1 cellular context compared by ENCODE assay signal in genomic region chr19:58561373-58562125, GRCh38.
TF ChIP-seq lines count a peak whose summit lies in the region.

No MANE protein-coding gene starts in this region.

TF ChIP-seq in HCT116, 20 proteins besides CTCF, POLR2A, EP300 and RAD21:
- TF ChIP-seq EGR1 (IDR thresholded peaks at IDR 0.05; ENCODE audit: low read depth) (no peak), MAX (IDR thresholded peaks at IDR 0.05) (no peak), ZNF274 (IDR thresholded peaks at IDR 0.05; ENCODE audit: low read depth, low read length) (no peak), ZBTB33 (IDR thresholded peaks at IDR 0.05; ENCODE audit: extremely low read depth, insufficient replicate concordance, low read length) (no peak)
